In the genomic region with DNA sequence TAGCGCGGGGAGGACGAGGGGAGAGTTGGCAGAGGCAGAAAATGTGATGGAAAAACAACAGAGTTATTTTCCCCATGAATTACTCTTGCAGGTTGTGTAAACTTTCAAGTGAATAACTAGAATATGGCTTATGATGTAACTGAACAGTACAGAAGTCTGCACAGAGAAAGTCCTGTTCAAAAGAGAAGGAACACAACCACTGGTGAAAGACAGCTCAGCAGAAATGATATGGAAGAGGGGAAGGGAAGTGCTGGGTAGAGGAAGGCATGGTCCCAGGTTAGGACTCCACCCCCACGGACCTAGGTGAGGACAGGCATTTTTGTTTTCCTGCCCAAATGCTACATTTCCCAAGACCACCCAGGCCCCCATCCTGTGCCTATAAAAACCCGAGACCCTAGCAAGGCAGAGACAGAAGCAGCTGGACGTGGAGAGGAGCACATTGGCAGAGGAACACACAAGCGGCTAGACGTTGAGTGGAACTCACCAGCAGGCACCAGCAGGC, we compare ENCODE assay signal across 12 cellular contexts.
DNase-seq lines count a peak whose midpoint lies in the region; TF ChIP-seq lines count a peak whose summit lies in the region.
"Had no signal": no experiment of that assay in that cellular context is flagged by ENCODE, and none has a peak within 500 bp of the region (broad histone marks: within the 10 kb centered on the region; RNA-seq: fewer than 3 reads in every experiment).

No MANE protein-coding gene starts in this region.

- H3K4me2 ChIP-seq in H9 (ENCODE audit: insufficient read depth, insufficient read length, low read length), result no peak overlapping the region

- H3K9me3 ChIP-seq in H9 (ENCODE audit: control insufficient read depth, low read depth, low read length), result no peaks in the 10 kb centered on the region
- H3K9me3 ChIP-seq: BE2C had no signal

- no peaks in the 10 kb centered on the region for H4K20me1 ChIP-seq in H9 (ENCODE audit: control insufficient read depth, insufficient read depth, insufficient read length)

- no peak overlapping the region for H4K5ac ChIP-seq in H9 (ENCODE audit: insufficient read length, low read depth, low read length)

- peak overlapping the region; percentile 54 for H3K18ac ChIP-seq in H9 (ENCODE audit: insufficient read length, low read depth, low read length)

- H3K27ac ChIP-seq in H9 (ENCODE audit: insufficient read length, low read depth, low read length), result no peak overlapping the region
- H3K27ac ChIP-seq in coronary artery, result peak overlapping the region; percentile 45 to 84

- TF ChIP-seq CTCF in CD14-positive monocyte (IDR thresholded peaks at IDR 0.05), result no peak
- TF ChIP-seq CTCF in H9 (conservative IDR thresholded peaks at IDR 0.05), result no peak
- no peak for TF ChIP-seq CTCF in coronary artery (IDR thresholded peaks at IDR 0.05)
- no peak for TF ChIP-seq CTCF in osteocyte (IDR thresholded peaks at IDR 0.05)

- intact Hi-C loops in CD14-positive monocyte (cut with micrococcal nuclease), result loop anchor here (5.0 to 10.0 kb wide), 3 partner anchors 37 to 70 kb away; no protein-coding TSS in a partner anchor

- no peak overlapping the region for H3K56ac ChIP-seq in H9 (ENCODE audit: insufficient read length, low read depth, low read length)

- H3K27me3 Mint-ChIP-seq in CD14-positive monocyte (ENCODE audit: low read depth in 3 of 3) (peaks cover 0 to 2% (median 0%) of the 10 kb centered on the region in 3 donors), H9 (ENCODE audit: low read depth) (no peaks in the 10 kb centered on the region), osteocyte (ENCODE audit: unreplicated experiment) (no peaks in the 10 kb centered on the region)
- H3K27me3 Mint-ChIP-seq: activated CD4-positive, alpha-beta memory T cell treated with anti-CD3 and anti-CD28 coated beads, Interleukin-2, amount 10 ng/mL, durations not matched to agents 7 days and 5 days had no signal

- no peak overlapping the region for H2BK12ac ChIP-seq in H9 (ENCODE audit: insufficient read length, low read depth, low read length)

- peak overlapping the region in 1 of 2 donors; percentile 39 for H3K4me3 Mint-ChIP-seq in CD14-positive monocyte
- H3K4me3 Mint-ChIP-seq in H9, result no peak overlapping the region
- no peak overlapping the region for H3K4me3 Mint-ChIP-seq in osteocyte (ENCODE audit: unreplicated experiment)
- H3K4me3 Mint-ChIP-seq: activated CD4-positive, alpha-beta memory T cell treated with anti-CD3 and anti-CD28 coated beads, Interleukin-2, amount 10 ng/mL, durations not matched to agents 7 days and 5 days had no signal

- H2BK15ac ChIP-seq in H9 (ENCODE audit: low read depth, low read length), result no peak overlapping the region

- H3K9me3 Mint-ChIP-seq in CD14-positive monocyte (peaks cover 0 to 5% (median 0%) of the 10 kb centered on the region in 7 donors), H9 (peaks cover 0 to 3% of the 10 kb centered on the region in 2 experiments; a peak in 4 of 5 replicates), osteocyte (ENCODE audit: unreplicated experiment) (no peaks in the 10 kb centered on the region)
- H3K9me3 Mint-ChIP-seq: activated CD4-positive, alpha-beta memory T cell treated with anti-CD3 and anti-CD28 coated beads, Interleukin-2, amount 10 ng/mL, durations not matched to agents 7 days and 5 days had no signal

- H3K79me2 ChIP-seq in H9 (ENCODE audit: insufficient read depth, low read length), result no peaks in the 10 kb centered on the region

- H3K36me3 Mint-ChIP-seq in CD14-positive monocyte (peaks cover 0 to 2% of the 10 kb centered on the region in 2 donors), H9 (ENCODE audit: insufficient read depth in 1 of 3, low read depth in 3 of 3) (peaks cover 4 to 11% (median 4%) of the 10 kb centered on the region in 3 experiments; a peak in 4 of 7 replicates), osteocyte (ENCODE audit: unreplicated experiment) (peaks cover 12% of the 10 kb centered on the region)

- H2BK120ac ChIP-seq in H9 (ENCODE audit: low read depth, low read length, poor library complexity, severe bottlenecking), result no peak overlapping the region

- no peak overlapping the region for H4K8ac ChIP-seq in H9 (replicated peaks; ENCODE audit: insufficient read length, low read depth, low read length)

- H2BK20ac ChIP-seq in H9 (ENCODE audit: low read depth, low read length, poor library complexity, severe bottlenecking), result no peak overlapping the region

- H3K27ac Mint-ChIP-seq in CD14-positive monocyte, result peak overlapping the region; percentile 84 to 96 (median 92)
- H3K27ac Mint-ChIP-seq in H9, result peak overlapping the region in 1 of 3 experiments; percentile 72; a peak in 1 of 7 replicates
- peak overlapping the region; percentile 61 for H3K27ac Mint-ChIP-seq in osteocyte (ENCODE audit: unreplicated experiment)
- H3K27ac Mint-ChIP-seq: activated CD4-positive, alpha-beta memory T cell treated with anti-CD3 and anti-CD28 coated beads, Interleukin-2, amount 10 ng/mL, durations not matched to agents 7 days and 5 days had no signal

- no peak overlapping the region; the same call in 1 of the 2 replicates for H3K14ac ChIP-seq in H9 (ENCODE audit: insufficient read depth, low read length)

- H2BK5ac ChIP-seq in H9 (ENCODE audit: insufficient read length, low read length), result no peak overlapping the region

- H3K4ac ChIP-seq in H9 (ENCODE audit: low read depth, low read length), result no peak overlapping the region; the same call in 1 of the 2 replicates

- H3K79me1 ChIP-seq in H9 (ENCODE audit: insufficient read depth, low read depth, low read length, poor library complexity, severe bottlenecking), result peaks cover 3% of the 10 kb centered on the region

- H3K23me2 ChIP-seq in H9 (ENCODE audit: insufficient read length, low read depth, low read length, poor library complexity, severe bottlenecking), result no peaks in the 10 kb centered on the region

- H3K9ac ChIP-seq in H9 (ENCODE audit: extremely low read depth, insufficient read length, low read length), result no peak overlapping the region

- H3K4me3 ChIP-seq in coronary artery, result no peak overlapping the region

- H2AFZ ChIP-seq in H9 (ENCODE audit: low read length), result no peak overlapping the region

- H3T11ph ChIP-seq in H9 (ENCODE audit: low read length), result no peak overlapping the region

- no peak overlapping the region for H3K23ac ChIP-seq in H9 (ENCODE audit: insufficient read length, low read depth, low read length)

- no peaks in the 10 kb centered on the region for H3K27me3 ChIP-seq in H9 (ENCODE audit: insufficient read depth, low read length)
- H3K27me3 ChIP-seq: BE2C had no signal

- H3K4me1 Mint-ChIP-seq in CD14-positive monocyte (peaks cover 67% of the 10 kb centered on the region), H9 (peaks cover 13 to 14% of the 10 kb centered on the region in 2 experiments), osteocyte (ENCODE audit: unreplicated experiment) (peaks cover 41% of the 10 kb centered on the region)

- H3K4me1 ChIP-seq in H9 (ENCODE audit: insufficient read depth, low read length), result no peaks in the 10 kb centered on the region; the same call in 1 of the 2 replicates
- H3K4me1 ChIP-seq: BE2C had no signal

- H2AK5ac ChIP-seq in H9 (ENCODE audit: insufficient read length, low read length), result no peak overlapping the region

- no CpG with 5 or more reads among the region's 8 CpGs for WGBS in H9 (ENCODE audit: extremely low coverage, insufficient read length, low lambda C conversion rate)

- DNase-seq in CD14-positive monocyte (ENCODE audit: low spot score) (no peak), H9 (no peak), coronary artery (ENCODE audit: low spot score) (no peak), osteocyte (ENCODE audit: extremely low spot score, unreplicated experiment) (no peak), kidney glomerular epithelial cell (lab: John Stamatoyannopoulos, UW) (no peak), amniotic stem cell (lab: John Stamatoyannopoulos, UW) (no peak)
- no peak for DNase-seq in stimulated activated CD4-positive, alpha-beta T cell treated with anti-CD3 and anti-CD28 coated beads, Interleukin-15, amount 100 ng/mL, for 24 hours
- DNase-seq in activated naive CD4-positive, alpha-beta T cell treated with anti-CD3 and anti-CD28 coated beads, Interleukin-2, amount 50 U/mL, for 16 hours, result no peak
- DNase-seq: activated CD4-positive, alpha-beta memory T cell treated with anti-CD3 and anti-CD28 coated beads, Interleukin-2, amount 10 ng/mL, durations not matched to agents 7 days and 5 days; BE2C; dermis blood vessel endothelial cell; NCI-H187 treated with DMSO at 0.1 percent for 48 hours had no signal

- H4K91ac ChIP-seq in H9 (ENCODE audit: insufficient read length, low read depth, low read length), result no peak overlapping the region
